In the genomic region with DNA sequence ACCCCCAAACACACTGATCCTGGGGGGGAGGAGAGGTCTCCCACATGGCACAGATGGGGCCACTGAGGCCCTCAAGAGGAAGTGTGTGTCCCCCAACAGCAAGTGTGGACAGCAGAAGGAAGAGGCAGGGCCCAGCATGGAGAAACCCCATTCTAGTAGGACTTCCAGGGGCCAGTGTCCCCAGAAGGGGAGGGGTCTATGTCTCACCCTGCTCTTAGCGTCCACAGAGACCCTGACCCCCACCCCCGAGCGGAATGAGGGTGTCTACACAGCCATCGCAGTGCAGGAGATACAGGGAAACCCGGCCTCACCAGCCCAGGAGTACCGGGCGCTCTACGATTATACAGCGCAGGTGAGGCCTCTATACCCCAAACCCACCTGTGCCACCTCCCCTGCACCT, we compare ENCODE assay signal across 17 cellular contexts. TPM values are rescaled to one million over a fixed set of nuclear protein-coding genes. Genes with fewer than 3 reads are reported as not detected.
A peak's percentile ranks its signal among the peaks of the same experiment; 100 is the strongest.
DNase-seq lines count a peak whose midpoint lies in the region; ATAC-seq and TF ChIP-seq lines count a peak whose summit lies in the region.
"Had no signal": no experiment of that assay in that cellular context is flagged by ENCODE, and none has a peak within 500 bp of the region (broad histone marks: within the 10 kb centered on the region; RNA-seq: fewer than 3 reads in every experiment).

No MANE protein-coding gene starts in this region.

- intact Hi-C loops in CD8-positive, alpha-beta T cell (cut with DNase I, micrococcal nuclease) = loop anchor here in 1 of 2 experiments (5.0 kb wide), 1 partner anchor 462 kb away; no protein-coding TSS in a partner anchor
- intact Hi-C loops in colonic mucosa (cut with DNase I) = no loop called here

- no peak overlapping the region for H2BK15ac ChIP-seq in neuronal stem cell (ENCODE audit: low read length)

- no peak for DNase-seq in T-helper 2 cell treated with Interferon-gamma antibody and Interleukin-4, amounts not matched to agents 5 μg/mL and 100 μg/mL, for 36 hours (ENCODE audit: low spot score)
- DNase-seq in T-helper 2 cell = no peak
- peak in 2 of 7 experiments; percentile 9 to 45 for DNase-seq in CD8-positive, alpha-beta T cell
- peak; percentile 18 for DNase-seq in colonic mucosa
- no peak for DNase-seq in neuronal stem cell (ENCODE audit: low spot score)
- DNase-seq in AG20443 (ENCODE audit: low spot score) = no peak
- no peak for DNase-seq in DMS53 treated with DMSO at 0.1 percent for 48 hours (lab: John Stamatoyannopoulos, UW; ENCODE audit: unreplicated experiment)
- DNase-seq: amniotic stem cell, HFFc6, mesendoderm, NCI-H187 treated with DMSO at 0.1 percent for 48 hours, NCI-H446 had no signal

- H2AK5ac ChIP-seq in neuronal stem cell (ENCODE audit: low read depth, low read length) = no peak overlapping the region

- no peak overlapping the region for H3K4me2 ChIP-seq in neuronal stem cell (ENCODE audit: insufficient read depth, low read length, poor library complexity, severe bottlenecking)

- no peak overlapping the region for H3K4ac ChIP-seq in neuronal stem cell (ENCODE audit: low read length)

- POLR2A ChIA-PET in CD8-positive, alpha-beta T cell (lab: Charles Lee) = interaction anchor here (0.8 to 1.0 kb wide), 2 partner anchors 17 to 40 kb away, joined by 3 to 4 read pairs; no protein-coding TSS in a partner anchor

- peaks cover 39% of the 10 kb centered on the region for H3K36me3 ChIP-seq in CD8-positive, alpha-beta T cell (ENCODE audit: insufficient read depth, low read length)
- H3K36me3 ChIP-seq in colonic mucosa (peaks cover 6% of the 10 kb centered on the region), neuronal stem cell (replicated peaks in 1 of 2; ENCODE audit: control insufficient read depth in 2 of 2, insufficient read depth in 2 of 2, low read length in 2 of 2) (peaks cover 12 to 26% of the 10 kb centered on the region in 2 donors)

- H3K9ac ChIP-seq in colonic mucosa (ENCODE audit: low read depth in 2 of 2, low read length in 2 of 2) (no peak overlapping the region), neuronal stem cell (ENCODE audit: low read depth, low read length, poor library complexity) (no peak overlapping the region)

- H3K9me3 ChIP-seq in CD8-positive, alpha-beta T cell (ENCODE audit: low read length) = no peaks in the 10 kb centered on the region
- H3K9me3 ChIP-seq in colonic mucosa (no peaks in the 10 kb centered on the region), neuronal stem cell (replicated peaks in 1 of 2; ENCODE audit: control insufficient read depth in 2 of 2, insufficient read depth in 1 of 2, low read depth in 1 of 2, low read length in 2 of 2) (no peaks in the 10 kb centered on the region)
- H3K9me3 ChIP-seq: tibial nerve had no signal

- CTCF ChIA-PET in CD8-positive, alpha-beta T cell (lab: Charles Lee) = interaction anchor here (0.7 to 9.9 kb wide), 11 partner anchors 12 to 459 kb away, joined by 3 to 97 read pairs (median 4); no protein-coding TSS in a partner anchor

- H3K23ac ChIP-seq in neuronal stem cell (ENCODE audit: low read depth, low read length, poor library complexity) = peak overlapping the region; percentile 75

- no CpG with 5 or more reads among the region's 9 CpGs for WGBS in neuronal stem cell (ENCODE audit: extremely low coverage in 2 of 2, insufficient read length in 2 of 2, insufficient replicate concordance in 1 of 2), 2 donors

- no peak overlapping the region for H2BK5ac ChIP-seq in neuronal stem cell (ENCODE audit: low read length)

- peaks cover 9% of the 10 kb centered on the region for H3K79me1 ChIP-seq in neuronal stem cell (ENCODE audit: low read depth, low read length)

- H3K27ac Mint-ChIP-seq in T-helper 2 cell treated with Interferon-gamma antibody and Interleukin-4, amounts not matched to agents 5 μg/mL and 100 μg/mL, for 36 hours = peak overlapping the region; percentile 57
- H3K27ac Mint-ChIP-seq in CD8-positive, alpha-beta T cell = peak overlapping the region; percentile 81
- H3K27ac Mint-ChIP-seq: HFFc6 had no signal

- no peaks in the 10 kb centered on the region for H3K27me3 Mint-ChIP-seq in T-helper 2 cell treated with Interferon-gamma antibody and Interleukin-4, amounts not matched to agents 5 μg/mL and 100 μg/mL, for 36 hours (ENCODE audit: low read depth)
- no peaks in the 10 kb centered on the region for H3K27me3 Mint-ChIP-seq in CD8-positive, alpha-beta T cell (ENCODE audit: low read depth)

- H2BK120ac ChIP-seq in neuronal stem cell (ENCODE audit: low read depth, low read length) = no peak overlapping the region

- H2BK12ac ChIP-seq in neuronal stem cell (ENCODE audit: low read length) = no peak overlapping the region

- peaks cover 4% of the 10 kb centered on the region for H3K4me1 Mint-ChIP-seq in T-helper 2 cell treated with Interferon-gamma antibody and Interleukin-4, amounts not matched to agents 5 μg/mL and 100 μg/mL, for 36 hours (ENCODE audit: low read depth)
- peaks cover 3% of the 10 kb centered on the region for H3K4me1 Mint-ChIP-seq in CD8-positive, alpha-beta T cell (ENCODE audit: low read depth)

- no peak for TF ChIP-seq CTCF in CD8-positive, alpha-beta T cell (IDR thresholded peaks at IDR 0.05)
- TF ChIP-seq CTCF in colonic mucosa (IDR thresholded peaks at IDR 0.05) = no peak

- no peak overlapping the region for H3K4me3 Mint-ChIP-seq in T-helper 2 cell treated with Interferon-gamma antibody and Interleukin-4, amounts not matched to agents 5 μg/mL and 100 μg/mL, for 36 hours
- no peak overlapping the region for H3K4me3 Mint-ChIP-seq in CD8-positive, alpha-beta T cell
- H3K4me3 Mint-ChIP-seq: HFFc6 had no signal

- no peak overlapping the region for H3K27ac ChIP-seq in CD8-positive, alpha-beta T cell (ENCODE audit: low read depth, low read length)
- no peak overlapping the region for H3K27ac ChIP-seq in colonic mucosa
- H3K27ac ChIP-seq in neuronal stem cell (replicated peaks; ENCODE audit: low read length) = no peak overlapping the region
- H3K27ac ChIP-seq: C4-2B, epithelial cell of prostate had no signal

- H2AFZ ChIP-seq in neuronal stem cell (ENCODE audit: low read length) = no peak overlapping the region

- peaks cover 60% of the 10 kb centered on the region for H3K36me3 Mint-ChIP-seq in T-helper 2 cell treated with Interferon-gamma antibody and Interleukin-4, amounts not matched to agents 5 μg/mL and 100 μg/mL, for 36 hours (ENCODE audit: low read depth)
- peaks cover 49% of the 10 kb centered on the region for H3K36me3 Mint-ChIP-seq in CD8-positive, alpha-beta T cell

- H4K91ac ChIP-seq in neuronal stem cell (ENCODE audit: low read depth, low read length, poor library complexity) = no peak overlapping the region

- no peaks in the 10 kb centered on the region for H3K4me1 ChIP-seq in CD8-positive, alpha-beta T cell (ENCODE audit: insufficient read depth, low read length)
- H3K4me1 ChIP-seq in colonic mucosa (no peaks in the 10 kb centered on the region), neuronal stem cell (ENCODE audit: control insufficient read depth in 2 of 2, insufficient read depth in 1 of 2, low read depth in 1 of 2, low read length in 2 of 2) (peaks cover 13 to 21% of the 10 kb centered on the region in 2 donors)

- H3K4me3 ChIP-seq in CD8-positive, alpha-beta T cell (ENCODE audit: low read depth, low read length) = no peak overlapping the region
- H3K4me3 ChIP-seq in colonic mucosa = no peak overlapping the region
- no peak overlapping the region for H3K4me3 ChIP-seq in neuronal stem cell (ENCODE audit: low read length in 2 of 2)
- H3K4me3 ChIP-seq: tibial nerve had no signal

- H3K14ac ChIP-seq in neuronal stem cell (ENCODE audit: low read length) = peak overlapping the region; percentile 6

- no peak overlapping the region for H4K8ac ChIP-seq in neuronal stem cell (ENCODE audit: low read depth, low read length)

- ATAC-seq in CD8-positive, alpha-beta T cell = no peak
- no peak for ATAC-seq in GM21447 (IDR thresholded peaks at IDR 0.05; ENCODE audit: unreplicated experiment)

- peaks cover 4% of the 10 kb centered on the region for H3K9me3 Mint-ChIP-seq in T-helper 2 cell treated with Interferon-gamma antibody and Interleukin-4, amounts not matched to agents 5 μg/mL and 100 μg/mL, for 36 hours
- H3K9me3 Mint-ChIP-seq in CD8-positive, alpha-beta T cell = peaks cover under 1% of the 10 kb centered on the region

- H3K27me3 ChIP-seq in CD8-positive, alpha-beta T cell (ENCODE audit: insufficient read depth, low read length) = no peaks in the 10 kb centered on the region
- H3K27me3 ChIP-seq in colonic mucosa (no peaks in the 10 kb centered on the region), neuronal stem cell (ENCODE audit: control insufficient read depth in 3 of 3, insufficient read depth in 3 of 3, low read depth in 1 of 3, low read length in 3 of 3) (no peaks in the 10 kb centered on the region)

- H3K18ac ChIP-seq in neuronal stem cell (ENCODE audit: low read length) = peak overlapping the region; percentile 77

RNA-seq across cellular contexts. Expression of a gene that starts 35.3 kb away (rescaled TPM):
- 10 to 100 TPM; 21.4 to 22.7 TPM for total RNA-seq in CD8-positive, alpha-beta T cell
- total RNA-seq in colonic mucosa = 100 to 1,000 TPM; 594 to 841 TPM
- 251 TPM for polyA plus RNA-seq in neuronal stem cell (2013, experiment 1 of 2)
- 239 TPM for polyA plus RNA-seq in neuronal stem cell (2013, experiment 2 of 2)

RNA-seq across cellular contexts. Expression of a gene that starts 40.7 kb away (rescaled TPM):
- 10 to 100 TPM; 86.7 to 88.0 TPM for total RNA-seq in CD8-positive, alpha-beta T cell
- 1 to 10 TPM; 3.7 to 4.2 TPM for total RNA-seq in colonic mucosa
- 2.0 TPM for polyA plus RNA-seq in neuronal stem cell (2013, experiment 1 of 2)
- 1.8 TPM for polyA plus RNA-seq in neuronal stem cell (2013, experiment 2 of 2)
- total RNA-seq: M059J had no signal

Comparison
In these comparisons a context has a peak if more than half of its experiments do, and no peak if none do; other contexts are left out.
1. RNA of a gene that starts 35.3 kb away (total RNA-seq): 594 to 841 TPM in colonic mucosa; 21.4 to 22.7 TPM in CD8-positive, alpha-beta T cell; every median in the first group is over 10 times any median in the second.
2. RNA of a gene that starts 40.7 kb away (total RNA-seq): 86.7 to 88.0 TPM in CD8-positive, alpha-beta T cell; 3.7 to 4.2 TPM in colonic mucosa; every median in the first group is over 10 times any median in the second.